1 cellular context compared by ENCODE assay signal in the genomic region with DNA sequence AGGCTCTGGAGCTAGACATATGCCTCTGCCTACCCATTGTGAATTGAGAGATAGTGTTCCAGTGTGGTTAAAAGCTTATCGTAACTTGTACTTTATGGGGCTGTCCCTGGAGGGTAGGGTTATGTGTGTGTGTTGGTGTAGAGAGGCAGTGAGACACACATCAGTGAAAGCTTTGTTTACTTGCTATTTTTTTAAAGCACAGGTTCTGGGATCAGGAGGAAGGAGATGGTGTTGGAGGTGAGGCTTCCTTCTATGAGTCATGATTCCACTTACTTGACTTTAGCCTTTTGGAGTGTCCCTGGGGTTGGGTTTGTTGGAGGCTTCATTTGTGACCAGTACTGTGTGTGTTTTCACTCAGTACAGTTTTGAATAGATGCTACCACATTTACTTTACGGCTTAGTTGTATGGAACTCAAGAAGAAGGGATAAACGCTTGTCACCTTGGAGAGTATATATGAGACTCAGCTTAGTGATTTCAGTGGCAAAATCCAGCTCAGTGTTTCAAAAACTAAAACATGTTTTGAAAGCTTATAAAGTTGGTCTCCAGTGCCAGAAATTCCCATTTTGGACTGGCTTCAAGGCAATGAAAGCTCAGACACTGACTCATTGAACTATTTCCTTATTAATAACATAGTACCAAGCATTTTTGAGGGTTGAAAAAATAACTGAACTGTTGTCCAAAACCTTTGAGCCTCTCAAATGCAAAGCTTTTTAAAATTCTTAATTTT.
TF ChIP-seq lines count a peak whose summit lies in the region.

No MANE protein-coding gene starts in this region.

TF ChIP-seq in H1, 55 proteins besides CTCF, POLR2A, EP300 and RAD21:
- TF ChIP-seq SIRT6 (IDR thresholded peaks at IDR 0.05; ENCODE audit: low read length) (no peak), GTF2F1 (IDR thresholded peaks at IDR 0.05; ENCODE audit: borderline replicate concordance, low read depth, low read length) (no peak), SIN3A (conservative IDR thresholded peaks at IDR 0.05 in 1 of 2, IDR thresholded peaks at IDR 0.05 in 1 of 2; ENCODE audit: low read depth in 1 of 2, low read length in 2 of 2) (no peak), ATF2 (IDR thresholded peaks at IDR 0.05; ENCODE audit: low read length) (no peak), USF2 (IDR thresholded peaks at IDR 0.05; ENCODE audit: low read length) (no peak), KDM1A (IDR thresholded peaks at IDR 0.05; ENCODE audit: borderline replicate concordance, low read length) (no peak), HDAC2 (IDR thresholded peaks at IDR 0.05; ENCODE audit: borderline replicate concordance in 1 of 2, low read depth in 2 of 2, low read length in 2 of 2) (no peak), CREB1 (IDR thresholded peaks at IDR 0.05) (no peak), CBX8 (IDR thresholded peaks at IDR 0.05; ENCODE audit: borderline replicate concordance, low read depth, low read length) (no peak), BRCA1 (IDR thresholded peaks at IDR 0.05; ENCODE audit: low read depth, low read length) (no peak), TEAD4 (IDR thresholded peaks at IDR 0.05; ENCODE audit: low read depth, low read length) (no peak)
